In genomic region chr10:73543-74265, GRCh38 we compare ENCODE assay signal across 8 cellular contexts. TPM values are rescaled to one million over a fixed set of nuclear protein-coding genes. Genes with fewer than 3 reads are reported as not detected.
DNase-seq lines count a peak whose midpoint lies in the region; TF ChIP-seq lines count a peak whose summit lies in the region.
"Not testable (repeated sequence)": the region's sequence is repeated elsewhere in the genome, so short reads cannot be mapped to it uniquely, and the experiment has no call there.

No MANE protein-coding gene starts in this region.

- not testable (repeated sequence) for H3K27me3 ChIP-seq in DOHH2 (ENCODE audit: control insufficient read depth, low read length); MM.1S (replicated peaks; ENCODE audit: insufficient read depth, low read length); liver (ENCODE audit: control insufficient read depth in 4 of 4, insufficient read depth in 4 of 4, low read length in 3 of 4); sigmoid colon
- peaks cover 0 to 17% (median 0%) of the 10 kb centered on the region in 4 donors for H3K27me3 ChIP-seq in esophagus squamous epithelium

- 14% methylated on average over 7 of the region's 65 CpGs; no CpG with 5 or more reads in 1 of the 2 donors for WGBS in esophagus squamous epithelium, 2 donors
- WGBS in liver, result 9% methylated on average over 65 of the region's 65 CpGs
- 6 to 7% methylated on average over 65 of the region's 65 CpGs for WGBS in sigmoid colon, 2 donors

- H3K4me3 Mint-ChIP-seq in T-helper 2 cell treated with Interferon-gamma antibody and Interleukin-4, amounts not matched to agents 5 μg/mL and 100 μg/mL, for 36 hours, result peak overlapping the region; percentile 81
- H3K4me3 Mint-ChIP-seq in type B pancreatic cell, result peak overlapping the region; percentile 88

- not testable (repeated sequence) for H3K27ac Mint-ChIP-seq in T-helper 2 cell treated with Interferon-gamma antibody and Interleukin-4, amounts not matched to agents 5 μg/mL and 100 μg/mL, for 36 hours; type B pancreatic cell

- not testable (repeated sequence) for H3K27ac ChIP-seq in DOHH2 (ENCODE audit: low read depth, low read length); MM.1S (ENCODE audit: low read length); esophagus squamous epithelium; liver (ENCODE audit: low read depth in 1 of 2, low read length in 2 of 2); sigmoid colon

- not testable (repeated sequence) for H3K9me3 ChIP-seq in DOHH2 (ENCODE audit: control insufficient read depth, insufficient read depth, low read length); MM.1S (replicated peaks; ENCODE audit: insufficient read depth, low read length); esophagus squamous epithelium; liver (ENCODE audit: control insufficient read depth in 4 of 4, low read length in 3 of 4); sigmoid colon

- H3K4me1 Mint-ChIP-seq in T-helper 2 cell treated with Interferon-gamma antibody and Interleukin-4, amounts not matched to agents 5 μg/mL and 100 μg/mL, for 36 hours (ENCODE audit: low read depth); type B pancreatic cell (ENCODE audit: unreplicated experiment): not testable (repeated sequence)

- H3K36me3 Mint-ChIP-seq in T-helper 2 cell treated with Interferon-gamma antibody and Interleukin-4, amounts not matched to agents 5 μg/mL and 100 μg/mL, for 36 hours (ENCODE audit: low read depth); type B pancreatic cell: not testable (repeated sequence)

- not testable (repeated sequence) for H3F3A ChIP-seq in DOHH2 (ENCODE audit: control insufficient read depth, insufficient read depth); MM.1S (ENCODE audit: insufficient read depth, low read length)

- not testable (repeated sequence) for H3K4me3 ChIP-seq in DOHH2 (ENCODE audit: low read length)
- H3K4me3 ChIP-seq in MM.1S (ENCODE audit: low read length), result peak overlapping the region; percentile 65
- H3K4me3 ChIP-seq in esophagus squamous epithelium, result peak overlapping the region; percentile 25 to 75 (median 54)
- H3K4me3 ChIP-seq in liver (ENCODE audit: low read depth in 1 of 3, low read length in 3 of 3), result peak overlapping the region in 2 of 3 donors; percentile 51 to 60
- H3K4me3 ChIP-seq in sigmoid colon, result peak overlapping the region; percentile 35 to 56 (median 47)

- TF ChIP-seq POLR2A in esophagus squamous epithelium (IDR thresholded peaks at IDR 0.05); sigmoid colon (IDR thresholded peaks at IDR 0.05): not testable (repeated sequence)

- H3K27me3 Mint-ChIP-seq in T-helper 2 cell treated with Interferon-gamma antibody and Interleukin-4, amounts not matched to agents 5 μg/mL and 100 μg/mL, for 36 hours (ENCODE audit: low read depth), result peaks cover 28% of the 10 kb centered on the region
- H3K27me3 Mint-ChIP-seq in type B pancreatic cell, result not testable (repeated sequence)

- H3K9ac ChIP-seq in MM.1S (ENCODE audit: low read length), result peak overlapping the region; percentile 33; the same call in 1 of the 2 replicates
- H3K9ac ChIP-seq in liver (ENCODE audit: low read depth in 1 of 2, low read length in 2 of 2), result not testable (repeated sequence)

- H3K4me1 ChIP-seq in DOHH2 (ENCODE audit: control insufficient read depth, low read length); MM.1S (ENCODE audit: low read length); liver (ENCODE audit: control insufficient read depth in 4 of 4, insufficient read depth in 4 of 4, low read length in 3 of 4); sigmoid colon: not testable (repeated sequence)
- H3K4me1 ChIP-seq in esophagus squamous epithelium, result peaks cover 0 to 13% (median 0%) of the 10 kb centered on the region in 3 donors

- not testable (repeated sequence) for TF ChIP-seq EP300 in sigmoid colon (IDR thresholded peaks at IDR 0.05)

- DNase-seq in MM.1S (peak; percentile 40), sigmoid colon (peak; percentile 65)
- DNase-seq in T-helper 2 cell treated with Interferon-gamma antibody and Interleukin-4, amounts not matched to agents 5 μg/mL and 100 μg/mL, for 36 hours (ENCODE audit: low spot score), result peak; percentile 32
- peak; percentile 53 for DNase-seq in activated naive CD4-positive, alpha-beta T cell treated with anti-CD3 and anti-CD28 coated beads, Interleukin-2, amount 50 U/mL, for 16 hours
- DNase-seq in esophagus squamous epithelium (lab: John Stamatoyannopoulos, UW); type B pancreatic cell (ENCODE audit: extremely low spot score, unreplicated experiment): not testable (repeated sequence)

- H3K36me3 ChIP-seq in DOHH2 (ENCODE audit: control insufficient read depth, low read length); MM.1S (replicated peaks; ENCODE audit: insufficient read depth, low read length); esophagus squamous epithelium; liver (ENCODE audit: control insufficient read depth in 4 of 4, insufficient read depth in 3 of 4, low read depth in 1 of 4, low read length in 3 of 4); sigmoid colon: not testable (repeated sequence)

- not testable (repeated sequence) for H3K9me2 ChIP-seq in DOHH2 (replicated peaks; ENCODE audit: control insufficient read depth, low read length); MM.1S (replicated peaks; ENCODE audit: insufficient read depth, low read length)

- peak overlapping the region; percentile 65 for H2AFZ ChIP-seq in MM.1S (ENCODE audit: low read length)

- intact Hi-C loops in esophagus squamous epithelium (cut with DNase I); sigmoid colon (cut with DNase I): not testable (repeated sequence)

- TF ChIP-seq RAD21 in liver (IDR thresholded peaks at IDR 0.05), result peak; percentile 38 to 57

- TF ChIP-seq CTCF in DOHH2 (IDR thresholded peaks at IDR 0.05; ENCODE audit: low read depth, low read length, poor library complexity, severe bottlenecking) (peak; percentile 61), MM.1S (IDR thresholded peaks at IDR 0.05; ENCODE audit: low read length) (peak; percentile 55), esophagus squamous epithelium (IDR thresholded peaks at IDR 0.05) (peak; percentile 29 to 73 (median 42)), liver (IDR thresholded peaks at IDR 0.05; ENCODE audit: low read depth, low read length, missing input control) (peak; percentile 39), sigmoid colon (IDR thresholded peaks at IDR 0.05) (peak; percentile 17 to 57 (median 32)), type B pancreatic cell (conservative IDR thresholded peaks at IDR 0.05) (peak; percentile 85)

- not testable (repeated sequence) for H3K4me2 ChIP-seq in DOHH2 (ENCODE audit: low read length)
- peak overlapping the region; percentile 68; the same call in 1 of the 2 replicates for H3K4me2 ChIP-seq in MM.1S (ENCODE audit: low read depth, low read length)

- not testable (repeated sequence) for H3K79me2 ChIP-seq in DOHH2 (ENCODE audit: control insufficient read depth, low read length); MM.1S (ENCODE audit: low read length)

- not testable (repeated sequence) for H3K9me3 Mint-ChIP-seq in T-helper 2 cell treated with Interferon-gamma antibody and Interleukin-4, amounts not matched to agents 5 μg/mL and 100 μg/mL, for 36 hours; type B pancreatic cell

- not testable (repeated sequence) for H4K20me1 ChIP-seq in DOHH2 (ENCODE audit: control insufficient read depth, insufficient read depth, low read depth, low read length); MM.1S (ENCODE audit: insufficient read depth, low read length)

RNA-seq across cellular contexts. Expression of gene TUBB8, which starts 24.6 kb away (rescaled TPM):
- total RNA-seq in esophagus squamous epithelium, result not detected
- total RNA-seq in liver, result not detected
- polyA plus RNA-seq in liver, result not detected
- total RNA-seq in sigmoid colon, result under 1 TPM in 1 of 4 donors, not detected in 3; 0.55 TPM
- polyA plus RNA-seq in sigmoid colon, result under 1 TPM in 1 of 3 donors, not detected in 2; 0.66 TPM
- total RNA-seq in type B pancreatic cell (ENCODE audit: low replicate concordance), result 0.29 and 0.46 TPM in 2 replicates

Comparison
In these comparisons a context has a peak if more than half of its experiments do, and no peak if none do; other contexts are left out.
1. CTCF ChIP-seq: peak in every context shown above with its lines; median percentile 85 in type B pancreatic cell; 61 in DOHH2; 55 in MM.1S; 42 in esophagus squamous epithelium; 39 in liver; 32 in sigmoid colon.